ENCODE assay signal across 25 cellular contexts in the genomic region with DNA sequence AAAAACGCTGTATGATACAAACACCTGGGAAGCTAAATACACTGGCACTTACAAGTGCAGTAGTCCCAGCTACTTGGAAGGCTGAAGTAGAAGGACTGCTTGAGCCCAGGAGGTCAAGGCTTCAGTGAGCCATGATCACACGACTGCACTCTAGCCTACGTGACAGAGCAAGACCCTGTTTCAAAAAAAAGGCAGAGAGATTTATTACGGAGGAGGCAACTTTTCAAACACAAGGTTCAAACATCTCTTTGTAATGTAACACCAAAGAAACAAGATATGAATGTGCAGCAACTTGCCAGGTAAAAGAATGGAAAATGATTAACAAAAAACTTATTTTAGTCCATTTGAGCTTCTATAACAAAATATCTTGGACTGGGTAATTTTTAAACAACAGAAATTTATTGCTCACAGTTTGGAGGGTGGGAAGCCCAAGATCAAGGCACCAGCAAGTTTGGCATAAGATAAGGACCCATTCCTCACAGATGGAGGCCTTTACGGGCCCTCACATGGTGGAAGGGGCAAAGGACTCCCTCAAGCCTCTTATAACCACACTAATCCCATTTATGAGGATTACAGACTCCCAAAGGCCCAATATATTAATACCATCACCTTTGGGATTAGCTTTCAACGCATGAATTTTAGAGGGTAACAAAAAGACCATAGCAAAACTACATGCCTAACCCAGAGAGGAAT.
A peak's percentile ranks its signal among the peaks of the same experiment; 100 is the strongest.
DNase-seq lines count a peak whose midpoint lies in the region; ATAC-seq and TF ChIP-seq lines count a peak whose summit lies in the region.
"Had no signal": no experiment of that assay in that cellular context is flagged by ENCODE, and none has a peak within 500 bp of the region (broad histone marks: within the 10 kb centered on the region; RNA-seq: fewer than 3 reads in every experiment).

No MANE protein-coding gene starts in this region.

- no peak overlapping the region for H3K9ac ChIP-seq in IMR-90 (ENCODE audit: low read depth, low read length)
- H3K9ac ChIP-seq: SK-N-SH had no signal

- TF ChIP-seq CTCF in IMR-90 (conservative IDR thresholded peaks at IDR 0.05; ENCODE audit: low read depth, low read length) = no peak
- no peak for TF ChIP-seq CTCF in choroid plexus epithelial cell (conservative IDR thresholded peaks at IDR 0.05; ENCODE audit: low read depth, low read length)
- TF ChIP-seq CTCF in nephron (IDR thresholded peaks at IDR 0.05; ENCODE audit: unreplicated experiment in 3 of 3) = no peak
- TF ChIP-seq CTCF in GM13976 (IDR thresholded peaks at IDR 0.05; ENCODE audit: borderline replicate concordance, control extremely low read depth, extremely low read depth, insufficient read depth, missing control alignments) = no peak

- no peak overlapping the region for H2AK9ac ChIP-seq in IMR-90 (replicated peaks; ENCODE audit: low read depth, low read length, poor library complexity)

- H2BK20ac ChIP-seq in IMR-90 (ENCODE audit: low read depth, low read length) = no peak overlapping the region

- POLR2A ChIA-PET in IMR-90 (lab: Charles Lee; ENCODE audit: unreplicated experiment) = no interaction called here

- CTCF ChIA-PET in IMR-90 (lab: Yijun Ruan, JAX) = no interaction called here

- H3K27me3 Mint-ChIP-seq in nephron (ENCODE audit: low read depth) = no peaks in the 10 kb centered on the region
- peaks cover 4% of the 10 kb centered on the region for H3K27me3 Mint-ChIP-seq in activated T-helper 17 cell treated with anti-CD3 and anti-CD28 coated beads, Interleukin-2, amount 50 U/mL, for 72 hours
- H3K27me3 Mint-ChIP-seq: naive B cell had no signal

- no peak overlapping the region for H3K14ac ChIP-seq in IMR-90 (replicated peaks; ENCODE audit: low read depth, low read length)

- H3K4me3 ChIP-seq in IMR-90 (ENCODE audit: insufficient read depth, low read depth, low read length) (no peak overlapping the region), choroid plexus epithelial cell (ENCODE audit: low read depth, low read length) (no peak overlapping the region)
- H3K4me3 ChIP-seq: dorsolateral prefrontal cortex, thoracic aorta had no signal

- H3K79me1 ChIP-seq in IMR-90 (ENCODE audit: low read depth in 1 of 2, low read length in 2 of 2) = peaks cover 16 to 31% of the 10 kb centered on the region in 2 experiments; a peak in 3 of 4 replicates

- no peak overlapping the region for H3K56ac ChIP-seq in IMR-90 (ENCODE audit: extremely low read depth, insufficient read depth, low read length)

- no peak overlapping the region for H2AFZ ChIP-seq in IMR-90 (replicated peaks; ENCODE audit: low read length, poor library complexity)

- no peaks in the 10 kb centered on the region for H3K27me3 ChIP-seq in IMR-90 (ENCODE audit: control insufficient read depth, insufficient read depth, low read length)
- H3K27me3 ChIP-seq: dorsolateral prefrontal cortex had no signal

- H3K4me3 Mint-ChIP-seq in nephron = no peak overlapping the region
- H3K4me3 Mint-ChIP-seq in activated T-helper 17 cell treated with anti-CD3 and anti-CD28 coated beads, Interleukin-2, amount 50 U/mL, for 72 hours = no peak overlapping the region
- H3K4me3 Mint-ChIP-seq: activated CD4-positive, alpha-beta T cell treated with anti-CD3 and anti-CD28 coated beads, Interleukin-2, amount 10 ng/mL, durations not matched to agents 7 days and 5 days; activated naive CD8-positive, alpha-beta T cell; CD4-positive, CD25-positive, alpha-beta regulatory T cell; central memory CD8-positive, alpha-beta T cell; naive B cell had no signal

- H3K23ac ChIP-seq in IMR-90 (ENCODE audit: low read depth, low read length) = no peak overlapping the region

- peaks cover 4% of the 10 kb centered on the region; the same call in 1 of the 2 replicates for H3K9me1 ChIP-seq in IMR-90 (ENCODE audit: insufficient read depth, low read length)

- dilution Hi-C loops in IMR-90 (cut with HindIII; ENCODE audit: low sequenced_read_pairs, unreplicated experiment) = no loop called here

- H3K18ac ChIP-seq in IMR-90 (ENCODE audit: low read depth, low read length) = peak overlapping the region; percentile 68; the same call in 1 of the 2 replicates

- no peaks in the 10 kb centered on the region for H3K9me3 ChIP-seq in IMR-90 (ENCODE audit: control insufficient read depth, insufficient read depth, low read length)
- H3K9me3 ChIP-seq: SK-N-SH, thoracic aorta had no signal

- no peak for DNase-seq in IMR-90
- DNase-seq in choroid plexus epithelial cell (ENCODE audit: low read depth) = peak; percentile 14
- DNase-seq in GM13976 (ENCODE audit: low spot score) = no peak
- DNase-seq in activated naive CD4-positive, alpha-beta T cell treated with Interleukin-2 at 50 U/mL for 16 hours = no peak
- DNase-seq in G401 (ENCODE audit: low spot score) = no peak
- DNase-seq: activated CD4-positive, alpha-beta T cell treated with anti-CD3 and anti-CD28 coated beads, Interleukin-2, amount 10 ng/mL, durations not matched to agents 7 days and 5 days; CD4-positive, CD25-positive, alpha-beta regulatory T cell; dorsolateral prefrontal cortex; glutamatergic neuron; Kasumi-1; MV-4-11; naive B cell; NCI-H146; NCI-H2171; NCI-H748 treated with DMSO at 0.1 percent for 48 hours; RPMI8226; SK-N-SH; stimulated activated CD4-positive, alpha-beta T cell treated with anti-CD3 and anti-CD28 coated beads, Interleukin-12 subunit alpha, Interleukin-12 subunit beta, amount 100 ng/mL, for 4 hours; stimulated activated CD4-positive, alpha-beta T cell treated with anti-CD3 and anti-CD28 coated beads, Interleukin-4, amount 100 ng/mL, for 4 hours; stimulated activated naive CD4-positive, alpha-beta T cell had no signal

- no peak overlapping the region for H3K4ac ChIP-seq in IMR-90 (ENCODE audit: low read depth, low read length)

- no peak for TF ChIP-seq POLR2A in IMR-90 (IDR thresholded peaks at IDR 0.05; ENCODE audit: low read depth, low read length)

- 14% methylated on average over 1 of the region's 6 CpGs; no CpG with 5 or more reads in 1 of the 2 experiments for WGBS in IMR-90 (ENCODE audit: extremely low coverage in 2 of 2, insufficient read length in 1 of 2), 2 experiments

- intact Hi-C loops in IMR-90 (cut with micrococcal nuclease) = no loop called here

- no peak overlapping the region for H4K91ac ChIP-seq in IMR-90 (ENCODE audit: insufficient read depth, low read depth, low read length)

- no peak overlapping the region for H3K27ac ChIP-seq in IMR-90 (ENCODE audit: insufficient read depth, low read length)
- H3K27ac ChIP-seq: dorsolateral prefrontal cortex, thoracic aorta had no signal

- no TSS peak for BruUV-seq in IMR-90 (replicated peaks; lab: Mats Ljungman, UMichigan)

- peaks cover 6% of the 10 kb centered on the region; the same call in 1 of the 2 replicates for H4K20me1 ChIP-seq in IMR-90 (ENCODE audit: insufficient read depth, low read length)

- H3K4me1 ChIP-seq in IMR-90 (ENCODE audit: control insufficient read depth, insufficient read depth, low read length) = peaks cover 5% of the 10 kb centered on the region

- H3K27ac Mint-ChIP-seq in nephron = peak overlapping the region in 2 of 3 experiments; percentile 12 to 44
- no peak overlapping the region for H3K27ac Mint-ChIP-seq in activated T-helper 17 cell treated with anti-CD3 and anti-CD28 coated beads, Interleukin-2, amount 50 U/mL, for 72 hours
- H3K27ac Mint-ChIP-seq: activated CD4-positive, alpha-beta T cell treated with anti-CD3 and anti-CD28 coated beads, Interleukin-2, amount 10 ng/mL, durations not matched to agents 7 days and 5 days; activated naive CD8-positive, alpha-beta T cell; CD4-positive, CD25-positive, alpha-beta regulatory T cell had no signal

- H3K4me2 ChIP-seq in IMR-90 (ENCODE audit: low read depth, low read length) = no peak overlapping the region
- H3K4me2 ChIP-seq: SK-N-SH had no signal

- no peaks in the 10 kb centered on the region for H3K36me3 ChIP-seq in IMR-90 (ENCODE audit: control insufficient read depth, insufficient read depth, low read length)
- H3K36me3 ChIP-seq: thoracic aorta had no signal

- H2BK15ac ChIP-seq in IMR-90 (ENCODE audit: low read depth, low read length) = no peak overlapping the region

- no peak overlapping the region for H2BK5ac ChIP-seq in IMR-90 (ENCODE audit: low read depth, low read length, poor library complexity, severe bottlenecking)

- no peak for ATAC-seq in IMR-90 (ENCODE audit: low read depth)
- ATAC-seq in activated T-helper 17 cell treated with anti-CD3 and anti-CD28 coated beads, Interleukin-2, amount 50 U/mL, for 72 hours (replicated peaks) = no peak

- no peak overlapping the region for H4K5ac ChIP-seq in IMR-90 (ENCODE audit: low read depth, low read length)

- H3K4me1 Mint-ChIP-seq in nephron = peaks cover 14% of the 10 kb centered on the region
- H3K4me1 Mint-ChIP-seq in activated T-helper 17 cell treated with anti-CD3 and anti-CD28 coated beads, Interleukin-2, amount 50 U/mL, for 72 hours = no peaks in the 10 kb centered on the region
- H3K4me1 Mint-ChIP-seq: activated CD4-positive, alpha-beta T cell treated with anti-CD3 and anti-CD28 coated beads, Interleukin-2, amount 10 ng/mL, durations not matched to agents 7 days and 5 days; CD4-positive, CD25-positive, alpha-beta regulatory T cell; central memory CD8-positive, alpha-beta T cell had no signal

- H2AK5ac ChIP-seq in IMR-90 (ENCODE audit: low read depth, low read length) = no peak overlapping the region

- in situ Hi-C loops in IMR-90 (cut with MboI; ENCODE audit: low sequenced_read_pairs) (no loop called here), GM13976 (cut with MboI; ENCODE audit: low sequenced_read_pairs, unreplicated experiment) (no loop called here), G401 (cut with HindIII; ENCODE audit: low sequenced_read_pairs) (no loop called here)

- no peak for TF ChIP-seq RAD21 in IMR-90 (IDR thresholded peaks at IDR 0.05; ENCODE audit: low read length)

- no peak overlapping the region for H2BK120ac ChIP-seq in IMR-90 (ENCODE audit: low read depth, low read length)

- peaks cover 2% of the 10 kb centered on the region for H3K9me3 Mint-ChIP-seq in nephron
- no peaks in the 10 kb centered on the region for H3K9me3 Mint-ChIP-seq in activated T-helper 17 cell treated with anti-CD3 and anti-CD28 coated beads, Interleukin-2, amount 50 U/mL, for 72 hours
- H3K9me3 Mint-ChIP-seq: activated CD4-positive, alpha-beta T cell treated with anti-CD3 and anti-CD28 coated beads, Interleukin-2, amount 10 ng/mL, durations not matched to agents 7 days and 5 days; central memory CD8-positive, alpha-beta T cell; naive B cell had no signal

- peaks cover 11% of the 10 kb centered on the region for H3K36me3 Mint-ChIP-seq in nephron (ENCODE audit: low read depth)
- H3K36me3 Mint-ChIP-seq in activated T-helper 17 cell treated with anti-CD3 and anti-CD28 coated beads, Interleukin-2, amount 50 U/mL, for 72 hours (ENCODE audit: low read depth) = no peaks in the 10 kb centered on the region
- H3K36me3 Mint-ChIP-seq: activated naive CD8-positive, alpha-beta T cell; CD4-positive, CD25-positive, alpha-beta regulatory T cell; naive B cell had no signal

- H4K8ac ChIP-seq in IMR-90 (ENCODE audit: low read depth in 2 of 2, low read length in 2 of 2) = no peak overlapping the region
